Comparison of ENCODE assay signal across 18 cellular contexts in genomic region chr1:115476616-115477015, GRCh38.
DNase-seq lines count a peak whose midpoint lies in the region; ATAC-seq, FAIRE-seq and TF ChIP-seq lines count a peak whose summit lies in the region.
"Had no signal": no experiment of that assay in that cellular context is flagged by ENCODE, and none has a peak within 500 bp of the region (broad histone marks: within the 10 kb centered on the region; RNA-seq: fewer than 3 reads in every experiment).

No MANE protein-coding gene starts in this region.

- no peak overlapping the region for H3K4me3 Mint-ChIP-seq in endodermal cell

- H3K9me3 ChIP-seq in A549 (no peaks in the 10 kb centered on the region), PC-3 (ENCODE audit: low read length) (no peaks in the 10 kb centered on the region), endodermal cell (ENCODE audit: control insufficient read depth, low read length) (no peaks in the 10 kb centered on the region)
- H3K9me3 ChIP-seq: BE2C, tibial nerve had no signal

- no peaks in the 10 kb centered on the region for H3K79me2 ChIP-seq in PC-3 (ENCODE audit: low read length)

- CTCF ChIA-PET in A549 (lab: Yijun Ruan, JAX) = interaction anchor here (1.3 to 2.7 kb wide), 3 partner anchors 117 to 338 kb away, joined by 4 to 12 read pairs (median 4); no protein-coding TSS in a partner anchor
- CTCF ChIA-PET in PC-3 (lab: Charles Lee) = no interaction called here

- H3K4me3 ChIP-seq in A549 (no peak overlapping the region), PC-3 (ENCODE audit: low read length) (no peak overlapping the region), endodermal cell (ENCODE audit: low read length) (no peak overlapping the region)
- H3K4me3 ChIP-seq: tibial nerve had no signal

- H3K4me1 Mint-ChIP-seq in endodermal cell = peaks cover 1% of the 10 kb centered on the region

- no peaks in the 10 kb centered on the region for H3F3A ChIP-seq in PC-3 (ENCODE audit: low read length, unreplicated experiment)

- H4K20me1 ChIP-seq in PC-3 (ENCODE audit: low read length) = no peaks in the 10 kb centered on the region

- H3K27ac ChIP-seq in A549 (no peak overlapping the region), PC-3 (ENCODE audit: low read length) (no peak overlapping the region), endodermal cell (ENCODE audit: low read depth, low read length) (no peak overlapping the region)
- H3K27ac ChIP-seq: tibial nerve had no signal

- no peaks in the 10 kb centered on the region for H3K9me2 ChIP-seq in PC-3 (replicated peaks; ENCODE audit: low read length)

- TF ChIP-seq POLR2A in A549 (IDR thresholded peaks at IDR 0.05; ENCODE audit: low read length) = no peak

- H3K9ac ChIP-seq in PC-3 (ENCODE audit: low read length) (no peak overlapping the region), endodermal cell (ENCODE audit: extremely low read depth, low read length, poor library complexity, severe bottlenecking) (no peak overlapping the region)

- no peak; a peak in 1 of 5 replicates for TF ChIP-seq RAD21 in A549 (conservative IDR thresholded peaks at IDR 0.05 in 1 of 2, IDR thresholded peaks at IDR 0.05 in 1 of 2)

- H3K36me3 Mint-ChIP-seq in endodermal cell (ENCODE audit: low read depth) = no peaks in the 10 kb centered on the region

- intact Hi-C loops in PC-3 (cut with micrococcal nuclease) = no loop called here

- H3K4me1 ChIP-seq in A549 (no peaks in the 10 kb centered on the region), PC-3 (ENCODE audit: insufficient read depth, low read length) (peaks cover 10% of the 10 kb centered on the region), endodermal cell (ENCODE audit: control insufficient read depth, insufficient read depth, low read length) (no peaks in the 10 kb centered on the region)
- H3K4me1 ChIP-seq: BE2C, tibial nerve had no signal

- DNase-seq in A549 (ENCODE audit: low read depth in 1 of 2, low spot score in 1 of 2) (peak in 1 of 2 experiments; percentile 25), EL (peak; percentile 47), PC-3 (no peak), endodermal cell (peak; percentile 48), RPMI8226 (no peak)
- DNase-seq in activated T-cell treated with anti-CD3 and anti-CD28 coated beads, Interleukin-2, amount 50 U/mL, for 1 hour = no peak
- DNase-seq: activated CD8-positive, alpha-beta memory T cell treated with anti-CD3 and anti-CD28 coated beads, Interleukin-2, amount 50 U/mL, for 4 hours; activated naive CD4-positive, alpha-beta T cell treated with anti-CD3 and anti-CD28 coated beads, Interleukin-2, amount 50 U/mL, for 16 hours; BE2C; DND-41; Kasumi-1; NCI-H2081 treated with DMSO at 0.1 percent for 48 hours; stimulated activated CD4-positive, alpha-beta T cell treated with anti-CD3 and anti-CD28 coated beads, Interleukin-2, amount 100 ng/mL, for 24 hours had no signal

- ATAC-seq in A549 (peak in 1 of 2 experiments; percentile 71; a peak in 3 of 6 replicates), PC-3 (peak; percentile 30; the same call in 1 of the 2 replicates), HG03457 (IDR thresholded peaks at IDR 0.05; ENCODE audit: unreplicated experiment) (no peak), GM21447 (IDR thresholded peaks at IDR 0.05; ENCODE audit: unreplicated experiment) (no peak)
- ATAC-seq: activated CD4-positive, CD25-positive, alpha-beta regulatory T cell treated with anti-CD3 and anti-CD28 coated beads, Interleukin-2, amount 50 U/mL, for 24 hours had no signal

- TF ChIP-seq CTCF in A549 (IDR thresholded peaks at IDR 0.05) = peak; percentile 12; the same call in 1 of the 3 replicates
- TF ChIP-seq CTCF in PC-3 (conservative IDR thresholded peaks at IDR 0.05; ENCODE audit: low read depth, low read length) = 0 out of 2 replicates have a peak, but pooled peaks have one; percentile 20
- peak; percentile 15 for TF ChIP-seq CTCF in endodermal cell (conservative IDR thresholded peaks at IDR 0.05)

- no peak for TF ChIP-seq EP300 in A549 (IDR thresholded peaks at IDR 0.05)

- no CpG with 5 or more reads among the region's 2 CpGs for WGBS in A549 (ENCODE audit: missing lambda C conversion rate)
- 86 to 89% methylated on average over 2 of the region's 2 CpGs for WGBS in endodermal cell (ENCODE audit: insufficient coverage in 1 of 2, insufficient read length in 1 of 2), 2 experiments

- BruUV-seq in PC-3 (replicated peaks; lab: Mats Ljungman, UMichigan) = no TSS peak

- no peaks in the 10 kb centered on the region for H3K27me3 ChIP-seq in PC-3 (ENCODE audit: low read length)
- no peaks in the 10 kb centered on the region for H3K27me3 ChIP-seq in endodermal cell (ENCODE audit: control insufficient read depth, insufficient read depth, low read length, poor library complexity, severe bottlenecking)
- H3K27me3 ChIP-seq: tibial nerve had no signal

- no peaks in the 10 kb centered on the region for H3K9me3 Mint-ChIP-seq in endodermal cell

- H3K4me2 ChIP-seq in A549 = no peak overlapping the region
- H3K4me2 ChIP-seq in PC-3 (ENCODE audit: low read length) = no peak overlapping the region

- peaks cover 18% of the 10 kb centered on the region for H3K27me3 Mint-ChIP-seq in endodermal cell (ENCODE audit: insufficient read depth)

- H3K27ac Mint-ChIP-seq in endodermal cell = no peak overlapping the region

- H2AFZ ChIP-seq in PC-3 (ENCODE audit: low read length) = no peak overlapping the region

- FAIRE-seq in A549 (lab: Jason Lieb, UNC) = no peak
- FAIRE-seq: endothelial cell of umbilical vein had no signal

- H3K36me3 ChIP-seq in PC-3 (ENCODE audit: low read depth, low read length) (no peaks in the 10 kb centered on the region), endodermal cell (ENCODE audit: control insufficient read depth, insufficient read depth, low read length) (no peaks in the 10 kb centered on the region)
- H3K36me3 ChIP-seq: BE2C, tibial nerve had no signal

- POLR2A ChIA-PET in A549 (lab: Yijun Ruan, JAX) (no interaction called here), PC-3 (lab: Charles Lee; ENCODE audit: unreplicated experiment) (no interaction called here)

TF ChIP-seq in A549, 52 proteins besides CTCF, POLR2A, EP300 and RAD21:
- TF ChIP-seq FOXS1 (CRISPR knock-in tag; IDR thresholded peaks at IDR 0.05) (no peak), NPAS2 (CRISPR knock-in tag; IDR thresholded peaks at IDR 0.05; ENCODE audit: borderline replicate concordance) (no peak), RARB (CRISPR knock-in tag; IDR thresholded peaks at IDR 0.05) (no peak), HES2 (IDR thresholded peaks at IDR 0.05) (no peak), BCL3 (IDR thresholded peaks at IDR 0.05) (no peak), EHF (CRISPR knock-in tag; IDR thresholded peaks at IDR 0.05) (no peak), MYC (IDR thresholded peaks at IDR 0.05; ENCODE audit: borderline replicate concordance, low read length) (no peak)

Comparison
In these comparisons a context has a peak if more than half of its experiments do, and no peak if none do; other contexts are left out.
1. DNase-seq: peak in EL (single experiment) and endodermal cell (single experiment); none in PC-3 (single experiment), RPMI8226 (single experiment) and activated T-cell treated with anti-CD3 and anti-CD28 coated beads, Interleukin-2, amount 50 U/mL, for 1 hour (single experiment).
2. Peak in every context shown above with its lines, with median percentiles within 50 percentile points of each other: CTCF ChIP-seq.